In genomic region chr1:184805667-184806295, GRCh38 we compare ENCODE assay signal across 8 cellular contexts. TPM values are rescaled to one million over a fixed set of nuclear protein-coding genes. Genes with fewer than 3 reads are reported as not detected.
A peak's percentile ranks its signal among the peaks of the same experiment; 100 is the strongest.
DNase-seq lines count a peak whose midpoint lies in the region; ATAC-seq and TF ChIP-seq lines count a peak whose summit lies in the region.

No MANE protein-coding gene starts in this region.

- peaks cover 2 to 4% of the 10 kb centered on the region in 2 donors for H3K36me3 Mint-ChIP-seq in activated T-cell treated with anti-CD3 and anti-CD28 coated beads, Interleukin-2, amount 50 U/mL, for 72 hours (ENCODE audit: insufficient read depth in 2 of 2)
- no peaks in the 10 kb centered on the region for H3K36me3 Mint-ChIP-seq in nephron progenitor cell (ENCODE audit: low read depth)

- ATAC-seq in GM21786 (IDR thresholded peaks at IDR 0.05; ENCODE audit: unreplicated experiment): peak; percentile 96
- ATAC-seq in Panc1: peak; percentile 100
- ATAC-seq in activated T-cell treated with anti-CD3 and anti-CD28 coated beads, Interleukin-2, amount 50 U/mL, for 72 hours (replicated peaks in 1 of 2): peak; percentile 96 to 97

- no peaks in the 10 kb centered on the region for H3K4me1 ChIP-seq in Panc1 (ENCODE audit: control insufficient read depth, insufficient read depth, low read length)

- in situ Hi-C loops in Panc1 (cut with HindIII; ENCODE audit: low pct_unique_long_range_greater_than_20kb, low sequenced_read_pairs): no loop called here

- H3K4me3 Mint-ChIP-seq in activated T-cell treated with anti-CD3 and anti-CD28 coated beads, Interleukin-2, amount 50 U/mL, for 72 hours: no peak overlapping the region
- no peak overlapping the region for H3K4me3 Mint-ChIP-seq in nephron progenitor cell

- no peaks in the 10 kb centered on the region for H3K36me3 ChIP-seq in Panc1 (ENCODE audit: control insufficient read depth, insufficient read depth, low read length)

- H3K27ac Mint-ChIP-seq in activated T-cell treated with anti-CD3 and anti-CD28 coated beads, Interleukin-2, amount 50 U/mL, for 72 hours: no peak overlapping the region
- no peak overlapping the region for H3K27ac Mint-ChIP-seq in nephron progenitor cell

- H3K4me1 Mint-ChIP-seq in activated T-cell treated with anti-CD3 and anti-CD28 coated beads, Interleukin-2, amount 50 U/mL, for 72 hours (ENCODE audit: low read depth): peaks cover 9% of the 10 kb centered on the region
- H3K4me1 Mint-ChIP-seq in nephron progenitor cell: peaks cover 6% of the 10 kb centered on the region

- H3K27me3 ChIP-seq in Panc1 (ENCODE audit: control insufficient read depth, insufficient read depth, low read length): no peaks in the 10 kb centered on the region

- intact Hi-C loops in Panc1 (cut with micrococcal nuclease; ENCODE audit: unreplicated experiment): loop anchor here (1.0 kb wide), 2 partner anchors 177 to 365 kb away; no protein-coding TSS in a partner anchor

- H3K27ac ChIP-seq in Panc1 (ENCODE audit: low read length): no peak overlapping the region

- no peaks in the 10 kb centered on the region for H3K9me3 ChIP-seq in Panc1 (ENCODE audit: control insufficient read depth, insufficient read depth, low read depth, low read length)

- POLR2A ChIA-PET in Panc1 (lab: Charles Lee): no interaction called here

- no peaks in the 10 kb centered on the region for H3K27me3 Mint-ChIP-seq in activated T-cell treated with anti-CD3 and anti-CD28 coated beads, Interleukin-2, amount 50 U/mL, for 72 hours (ENCODE audit: low read depth)
- H3K27me3 Mint-ChIP-seq in nephron progenitor cell (ENCODE audit: low read depth, poor library complexity): peaks cover 13% of the 10 kb centered on the region

- H3K4me3 ChIP-seq in Panc1 (ENCODE audit: low read depth in 2 of 2, low read length in 2 of 2): 0 out of 4 replicates have a peak overlapping the region, but pooled peaks of 1 of the 2 experiments have one; percentile 14

- peak; percentile 91 for TF ChIP-seq CTCF in Panc1 (IDR thresholded peaks at IDR 0.05)
- peak; percentile 93 for TF ChIP-seq CTCF in nephron progenitor cell (IDR thresholded peaks at IDR 0.05)

- no peaks in the 10 kb centered on the region for H3K9me3 Mint-ChIP-seq in activated T-cell treated with anti-CD3 and anti-CD28 coated beads, Interleukin-2, amount 50 U/mL, for 72 hours
- no peaks in the 10 kb centered on the region for H3K9me3 Mint-ChIP-seq in nephron progenitor cell

- no TSS peak for BruUV-seq in Panc1 (replicated peaks; lab: Mats Ljungman, UMichigan)

- CTCF ChIA-PET in Panc1 (lab: Charles Lee): interaction anchor here (0.8 to 1.7 kb wide), 4 partner anchors 176 to 874 kb away, joined by 3 to 9 read pairs (median 6); no protein-coding TSS in a partner anchor

- DNase-seq in DMS79 (lab: John Stamatoyannopoulos, UW): peak; percentile 36
- peak; percentile 85 to 88 for DNase-seq in Kasumi-1 (lab: John Stamatoyannopoulos, UW)
- peak; percentile 82 for DNase-seq in Panc1 (ENCODE audit: low read depth, low spot score)
- peak; percentile 81 to 85 for DNase-seq in activated T-cell treated with anti-CD3 and anti-CD28 coated beads, Interleukin-2, amount 50 U/mL, for 72 hours
- peak; percentile 90 for DNase-seq in fibroblast of peridontal ligament (ENCODE audit: extremely low read depth)
- DNase-seq in nephron progenitor cell: peak; percentile 90
- DNase-seq in stimulated activated naive CD4-positive, alpha-beta T cell treated with Interleukin-2 at 50 U/mL for 16 hours (lab: John Stamatoyannopoulos, UW): peak; percentile 69

RNA-seq across cellular contexts. Expression of gene EDEM3, which starts 51.1 kb away (rescaled TPM):
- 17.4 TPM for total RNA-seq in Panc1 (2021; ENCODE audit: unreplicated experiment)
- polyA plus RNA-seq in Panc1 (2012; ENCODE audit: insufficient read length): 10.5 TPM
- 10 to 100 TPM; 28.3 to 28.4 TPM for total RNA-seq in activated T-cell treated with anti-CD3 and anti-CD28 coated beads, Interleukin-2, amount 50 U/mL, for 72 hours

Comparison
In these comparisons a context has a peak if more than half of its experiments do, and no peak if none do; other contexts are left out.
1. DNase-seq: peak in every context shown above with its lines; median percentile 90 in fibroblast of peridontal ligament; 90 in nephron progenitor cell; 86 in Kasumi-1; 83 in activated T-cell treated with anti-CD3 and anti-CD28 coated beads, Interleukin-2, amount 50 U/mL, for 72 hours; 82 in Panc1; 69 in stimulated activated naive CD4-positive, alpha-beta T cell treated with Interleukin-2 at 50 U/mL for 16 hours; 36 in DMS79.